ENCODE assay signal across 9 cellular contexts in the genomic region with DNA sequence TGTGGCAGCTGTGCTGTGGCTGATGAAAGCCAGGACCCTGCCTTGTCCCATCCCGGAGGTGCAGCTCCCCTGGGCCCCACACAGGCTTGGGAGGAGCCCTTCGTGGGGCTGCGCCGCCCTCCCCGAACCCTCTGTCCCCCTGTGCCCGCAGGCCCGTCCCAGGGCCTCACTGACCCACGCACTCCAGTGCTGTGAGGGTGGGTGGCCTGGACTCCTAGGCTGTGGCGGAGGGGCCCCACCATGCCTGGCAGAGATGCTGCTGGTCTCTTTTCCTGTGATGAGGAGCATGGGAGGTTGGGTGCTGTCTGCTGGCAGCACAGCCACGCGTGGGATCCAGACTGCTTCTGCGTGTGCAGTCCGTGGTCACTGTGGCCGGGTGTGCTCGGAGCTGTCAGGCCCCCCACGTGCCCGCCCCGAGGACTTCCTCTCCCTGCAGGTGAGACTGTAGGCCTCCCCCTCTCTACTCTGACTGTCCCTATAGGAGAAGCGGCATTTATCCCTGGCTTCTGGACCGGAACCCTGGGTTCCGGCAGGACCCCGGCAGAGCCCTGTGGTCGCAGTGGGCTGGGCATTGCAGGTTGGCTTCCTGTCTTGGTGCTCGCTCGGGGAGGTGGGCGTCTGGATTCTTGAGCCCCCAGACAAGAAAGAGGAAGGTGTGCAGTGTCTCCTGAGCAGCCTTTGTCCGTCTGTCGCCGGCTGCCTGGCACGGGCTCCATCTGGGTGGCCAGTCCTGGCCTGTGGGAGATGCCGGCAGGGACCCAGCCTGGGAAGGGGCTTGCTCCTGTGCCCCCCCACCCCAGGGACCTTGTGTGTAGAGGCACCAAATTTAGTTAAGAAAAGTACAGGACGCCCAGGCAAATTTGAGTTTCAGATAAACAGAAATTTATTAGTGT. TPM values are rescaled to one million over a fixed set of nuclear protein-coding genes. Genes with fewer than 3 reads are reported as not detected.
A peak's percentile ranks its signal among the peaks of the same experiment; 100 is the strongest.
DNase-seq lines count a peak whose midpoint lies in the region; ATAC-seq and TF ChIP-seq lines count a peak whose summit lies in the region.
"Had no signal": no experiment of that assay in that cellular context is flagged by ENCODE, and none has a peak within 500 bp of the region (broad histone marks: within the 10 kb centered on the region; RNA-seq: fewer than 3 reads in every experiment).

No MANE protein-coding gene starts in this region.

- H3K27ac ChIP-seq in BLaER1 treated with 17β-estradiol and CSF1 and Interleukin-3, amounts not matched to agents 10 nM and 100 nM, result peak overlapping the region in 9 of 11 experiments; percentile 10 to 93 (median 87); a peak in 16 of 22 replicates
- peak overlapping the region; percentile 47 for H3K27ac ChIP-seq in cingulate gyrus (ENCODE audit: low read depth, low read length)

- in situ Hi-C loops in KBM-7 (cut with MboI; ENCODE audit: low pct_unique_long_range_greater_than_20kb, low sequenced_read_pairs), result no loop called here

- H4K20me1 ChIP-seq in BLaER1 treated with 17β-estradiol and CSF1 and Interleukin-3, amounts not matched to agents 10 nM and 100 nM, result peaks cover 59 to 67% (median 65%) of the 10 kb centered on the region in 11 experiments; a peak in 21 of 22 replicates

- intact Hi-C loops in left colon (cut with DNase I, micrococcal nuclease), result no loop called here

- peaks cover 7% of the 10 kb centered on the region for H3K27me3 Mint-ChIP-seq in nephron progenitor cell (ENCODE audit: low read depth, poor library complexity)

- peaks cover 13% of the 10 kb centered on the region for H3K9me3 Mint-ChIP-seq in nephron progenitor cell

- peaks cover 0 to 7% (median 0%) of the 10 kb centered on the region in 11 experiments; a peak in 5 of 22 replicates for H3K9me3 ChIP-seq in BLaER1 treated with 17β-estradiol and CSF1 and Interleukin-3, amounts not matched to agents 10 nM and 100 nM (replicated peaks in 1 of 11)

- no peak for TF ChIP-seq CTCF in nephron progenitor cell (IDR thresholded peaks at IDR 0.05)

- peak overlapping the region; percentile 91 to 100 (median 96) for H3K4me2 ChIP-seq in BLaER1 treated with 17β-estradiol and CSF1 and Interleukin-3, amounts not matched to agents 10 nM and 100 nM

- peak; percentile 40 for DNase-seq in KBM-7
- no peak for DNase-seq in nephron progenitor cell
- DNase-seq in NCI-H510A treated with DMSO at 0.1 percent for 48 hours (lab: John Stamatoyannopoulos, UW), result no peak
- DNase-seq in stimulated activated CD4-positive, alpha-beta T cell treated with anti-CD3 and anti-CD28 coated beads, Interleukin-15, amount 100 ng/mL, for 24 hours, result no peak
- DNase-seq in C1 segment of cervical spinal cord (lab: John Stamatoyannopoulos, UW), result no peak
- no peak for DNase-seq in left colon
- DNase-seq: effector memory CD4-positive, alpha-beta T cell had no signal

- H3K4me1 Mint-ChIP-seq in nephron progenitor cell, result peaks cover 46% of the 10 kb centered on the region

- H3K4me3 ChIP-seq in BLaER1 treated with 17β-estradiol and CSF1 and Interleukin-3, amounts not matched to agents 10 nM and 100 nM, result peak overlapping the region; percentile 74 to 98 (median 93)

- peaks cover 32 to 56% (median 47%) of the 10 kb centered on the region in 10 experiments for H3K4me1 ChIP-seq in BLaER1 treated with 17β-estradiol and CSF1 and Interleukin-3, amounts not matched to agents 10 nM and 100 nM

- H3K27ac Mint-ChIP-seq in nephron progenitor cell, result peak overlapping the region; percentile 93

- H3K36me3 Mint-ChIP-seq in nephron progenitor cell (ENCODE audit: low read depth), result peaks cover 38% of the 10 kb centered on the region

- H3K4me3 Mint-ChIP-seq in nephron progenitor cell, result peak overlapping the region; percentile 91

- H3K27me3 ChIP-seq in BLaER1 treated with 17β-estradiol and CSF1 and Interleukin-3, amounts not matched to agents 10 nM and 100 nM, result no peaks in the 10 kb centered on the region

- H3K36me3 ChIP-seq in BLaER1 treated with 17β-estradiol and CSF1 and Interleukin-3, amounts not matched to agents 10 nM and 100 nM, result peaks cover 8 to 54% (median 37%) of the 10 kb centered on the region in 11 experiments; a peak in 21 of 22 replicates

- peak overlapping the region; percentile 85 to 98 (median 92) for H3K9ac ChIP-seq in BLaER1 treated with 17β-estradiol and CSF1 and Interleukin-3, amounts not matched to agents 10 nM and 100 nM

- ATAC-seq in left colon, result no peak

RNA-seq across cellular contexts. Expression of a gene that starts 2.3 kb away (rescaled TPM):
- 10 to 100 TPM; 59.2 to 77.4 TPM for total RNA-seq in left colon

RNA-seq across cellular contexts. Expression of a gene that starts 23.6 kb away (rescaled TPM):
- total RNA-seq in left colon, result 1 to 10 TPM in 1 of 2 donors, under 1 TPM in 1; 0.49 to 1.3 TPM

RNA-seq across cellular contexts. Expression of a gene that starts 52.7 kb away (rescaled TPM):
- total RNA-seq in left colon, result 10 to 100 TPM; 13.0 to 19.2 TPM
